ENCODE assay signal across 29 cellular contexts in the genomic region with DNA sequence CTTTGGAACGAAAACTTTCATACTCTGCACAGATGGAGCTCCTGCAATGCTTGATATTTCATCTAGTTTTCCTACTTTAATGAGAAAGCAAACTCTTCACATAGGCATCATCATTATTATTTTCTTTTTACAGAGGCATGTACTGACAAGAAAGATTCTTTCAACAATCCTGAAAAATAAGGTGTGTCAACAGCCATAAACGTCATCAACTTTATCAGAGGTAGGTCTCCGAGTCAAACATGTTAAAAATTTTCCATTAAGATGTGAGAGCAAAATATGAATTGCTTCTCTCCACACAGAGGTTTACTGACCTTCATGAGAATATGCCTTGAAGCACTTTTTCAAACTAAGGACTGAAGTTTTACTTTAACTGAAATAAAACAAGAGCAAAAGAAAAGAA.
"Had no signal": no experiment of that assay in that cellular context is flagged by ENCODE, and none has a peak within 500 bp of the region (broad histone marks: within the 10 kb centered on the region; RNA-seq: fewer than 3 reads in every experiment).

No MANE protein-coding gene starts in this region.

- ATAC-seq: activated CD8-positive, alpha-beta memory T cell treated with anti-CD3 and anti-CD28 coated beads, Interleukin-2, amount 10 ng/mL, durations not matched to agents 7 days and 5 days; Panc1 had no signal

- H3K4me3 ChIP-seq: ascending aorta had no signal

- H3K27me3 ChIP-seq: ascending aorta had no signal

- H3K9ac ChIP-seq: KMS-11 had no signal

- H3K36me3 ChIP-seq: ascending aorta had no signal

- H3K9me3 ChIP-seq: ascending aorta had no signal

- H3K27ac ChIP-seq: ascending aorta, KMS-11, VCaP had no signal

- DNase-seq: activated CD4-positive, alpha-beta memory T cell treated with anti-CD3 and anti-CD28 coated beads, Interleukin-2, amount 10 ng/mL, durations not matched to agents 7 days and 5 days; activated CD4-positive, alpha-beta T cell treated with anti-CD3 and anti-CD28 coated beads for 1 hour; activated CD4-positive, alpha-beta T cell treated with anti-CD3 and anti-CD28 coated beads for 48 hours; activated CD4-positive, CD25-positive, alpha-beta regulatory T cell; activated CD8-positive, alpha-beta memory T cell treated with anti-CD3 and anti-CD28 coated beads for 24 hours; activated CD8-positive, alpha-beta memory T cell treated with anti-CD3 and anti-CD28 coated beads, Interleukin-2, amount 10 ng/mL, durations not matched to agents 7 days and 5 days; activated CD8-positive, alpha-beta memory T cell treated with anti-CD3 and anti-CD28 coated beads, Interleukin-2, amount 50 U/mL, for 48 hours; activated effector memory CD4-positive, alpha-beta T cell treated with Interleukin-2 at 50 U/mL for 16 hours; activated naive CD4-positive, alpha-beta T cell; activated naive CD4-positive, alpha-beta T cell treated with anti-CD3 and anti-CD28 coated beads, Interleukin-2, amount 50 U/mL, for 16 hours; activated naive CD8-positive, alpha-beta T cell treated with anti-CD3 and anti-CD28 coated beads, Interleukin-2, amount 10 ng/mL, durations not matched to agents 7 days and 5 days; activated T-cell treated with anti-CD3 and anti-CD28 coated beads, Interleukin-2, amount 50 U/mL, for 48 hours; amygdala; caudate nucleus; NCI-H1105; NCI-H1417 treated with DMSO at 0.1 percent for 48 hours; NCI-H187 treated with DMSO at 0.1 percent for 48 hours; NCI-H2081 treated with DMSO at 0.1 percent for 48 hours; NCI-H345; NCI-H524 treated with DMSO at 0.1 percent for 48 hours; Right ventricle myocardium superior; SW 1271; T-helper 1 cell; T-helper 2 cell; T-helper 9 cell had no signal

- H3K4me2 ChIP-seq: KMS-11 had no signal
